ENCODE assay signal across 26 cellular contexts in the genomic region with DNA sequence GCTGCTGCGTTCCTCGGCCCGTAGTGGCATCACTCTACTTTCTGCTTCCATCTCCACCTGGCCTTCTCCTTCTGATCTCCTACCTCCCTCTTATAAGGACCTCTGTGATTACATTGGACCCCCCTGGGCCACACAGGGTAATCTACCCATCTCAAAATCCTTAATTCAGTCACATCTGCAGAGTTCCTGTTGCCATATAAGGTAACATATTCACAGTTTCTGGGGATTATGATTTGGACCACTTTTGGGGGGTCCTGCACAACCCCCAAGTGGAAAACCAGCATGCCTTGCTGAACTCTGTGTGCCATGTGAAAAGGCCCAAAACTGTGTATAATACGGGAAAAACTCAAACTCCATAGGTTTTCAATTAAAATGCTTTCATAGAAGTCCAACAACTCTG. TPM values are rescaled to one million over a fixed set of nuclear protein-coding genes. Genes with fewer than 3 reads are reported as not detected.
A peak's percentile ranks its signal among the peaks of the same experiment; 100 is the strongest.
DNase-seq lines count a peak whose midpoint lies in the region; ATAC-seq and TF ChIP-seq lines count a peak whose summit lies in the region.
"Had no signal": no experiment of that assay in that cellular context is flagged by ENCODE, and none has a peak within 500 bp of the region (broad histone marks: within the 10 kb centered on the region; RNA-seq: fewer than 3 reads in every experiment).

No MANE protein-coding gene starts in this region.

- peaks cover 0 to 7% of the 10 kb centered on the region in 2 donors for H3K4me1 ChIP-seq in uterus
- H3K4me1 ChIP-seq: BE2C had no signal

- CTCF ChIA-PET in activated B cell treated with CpG ODN at 0.5 μM for 24 hours (lab: Charles Lee), result no interaction called here

- no peaks in the 10 kb centered on the region for H3K27me3 ChIP-seq in uterus
- H3K27me3 ChIP-seq: BE2C, BLaER1 had no signal

- intact Hi-C loops in activated B cell treated with CpG ODN at 0.5 μM for 24 hours (cut with micrococcal nuclease), result no loop called here
- intact Hi-C loops in dendritic cell treated with granulocyte-macrophage colony-stimulating factor and Interleukin-4, amounts not matched to agents 40 ng/mL and 50 ng/mL, for 4 days (cut with micrococcal nuclease), result loop anchor here (5.0 kb wide), 1 partner anchor 82 kb away; no protein-coding TSS in a partner anchor
- intact Hi-C loops in uterus (cut with DNase I; ENCODE audit: low total_unique reads), result no loop called here

- no peaks in the 10 kb centered on the region for H3K9me3 ChIP-seq in uterus
- H3K9me3 ChIP-seq: BE2C, BLaER1 had no signal

- H3K4me1 Mint-ChIP-seq in activated B cell treated with CpG ODN at 0.5 μM for 24 hours, result peaks cover 23% of the 10 kb centered on the region
- H3K4me1 Mint-ChIP-seq in dendritic cell treated with granulocyte-macrophage colony-stimulating factor and Interleukin-4, amounts not matched to agents 40 ng/mL and 50 ng/mL, for 4 days (ENCODE audit: low read depth), result peaks cover 55% of the 10 kb centered on the region
- peaks cover 3 to 11% of the 10 kb centered on the region in 2 donors for H3K4me1 Mint-ChIP-seq in effector memory CD8-positive, alpha-beta T cell (ENCODE audit: low read depth in 2 of 2)

- H3K9me3 Mint-ChIP-seq in activated B cell treated with CpG ODN at 0.5 μM for 24 hours, result no peaks in the 10 kb centered on the region
- no peaks in the 10 kb centered on the region for H3K9me3 Mint-ChIP-seq in dendritic cell treated with granulocyte-macrophage colony-stimulating factor and Interleukin-4, amounts not matched to agents 40 ng/mL and 50 ng/mL, for 4 days
- no peaks in the 10 kb centered on the region for H3K9me3 Mint-ChIP-seq in effector memory CD8-positive, alpha-beta T cell
- H3K9me3 Mint-ChIP-seq: CD8-positive, alpha-beta memory T cell had no signal

- no peak for TF ChIP-seq CTCF in activated B cell treated with CpG ODN at 0.5 μM for 24 hours (IDR thresholded peaks at IDR 0.05)
- TF ChIP-seq CTCF in uterus (IDR thresholded peaks at IDR 0.05), result no peak

- no peak overlapping the region for H3K4me3 Mint-ChIP-seq in activated B cell treated with CpG ODN at 0.5 μM for 24 hours
- H3K4me3 Mint-ChIP-seq in dendritic cell treated with granulocyte-macrophage colony-stimulating factor and Interleukin-4, amounts not matched to agents 40 ng/mL and 50 ng/mL, for 4 days, result no peak overlapping the region
- no peak overlapping the region for H3K4me3 Mint-ChIP-seq in effector memory CD8-positive, alpha-beta T cell
- H3K4me3 Mint-ChIP-seq: CD14-positive monocyte; CD4-positive, alpha-beta memory T cell; CD4-positive, CD25-positive, alpha-beta regulatory T cell; CD8-positive, alpha-beta memory T cell had no signal

- no peak overlapping the region for H3K4me3 ChIP-seq in uterus
- H3K4me3 ChIP-seq: BLaER1, GM12878 had no signal

- no peak for DNase-seq in activated B cell treated with CpG ODN at 0.5 μM for 24 hours
- no peak for DNase-seq in uterus
- no peak for DNase-seq in effector memory CD8-positive, alpha-beta T cell
- DNase-seq: 8988T; ACHN; BE2C; C1 segment of cervical spinal cord; CD4-positive, alpha-beta memory T cell; CD4-positive, CD25-positive, alpha-beta regulatory T cell; CD8-positive, alpha-beta memory T cell; COR-L47; DMS 273 treated with DMSO at 0.1 percent for 48 hours; DMS153; DMS53; DMS79; DND-41; EL; GDM1 had no signal

- POLR2A ChIA-PET in activated B cell treated with CpG ODN at 0.5 μM for 24 hours (lab: Charles Lee), result no interaction called here

- H3K36me3 Mint-ChIP-seq in activated B cell treated with CpG ODN at 0.5 μM for 24 hours (ENCODE audit: low read depth), result peaks cover 81% of the 10 kb centered on the region
- peaks cover 48% of the 10 kb centered on the region for H3K36me3 Mint-ChIP-seq in dendritic cell treated with granulocyte-macrophage colony-stimulating factor and Interleukin-4, amounts not matched to agents 40 ng/mL and 50 ng/mL, for 4 days (ENCODE audit: low read depth)
- H3K36me3 Mint-ChIP-seq in effector memory CD8-positive, alpha-beta T cell (ENCODE audit: insufficient read depth), result peaks cover 2% of the 10 kb centered on the region
- H3K36me3 Mint-ChIP-seq: CD4-positive, alpha-beta memory T cell; CD4-positive, CD25-positive, alpha-beta regulatory T cell had no signal

- H3K27ac ChIP-seq in uterus, result peak overlapping the region; percentile 71 to 85
- H3K27ac ChIP-seq: BLaER1 had no signal

- no peaks in the 10 kb centered on the region for H3K36me3 ChIP-seq in uterus
- H3K36me3 ChIP-seq: BE2C, BLaER1 had no signal

- ATAC-seq in activated B cell treated with CpG ODN at 0.5 μM for 24 hours (ENCODE audit: low read depth) (no peak), GM18909 (IDR thresholded peaks at IDR 0.05; ENCODE audit: poor library complexity, unreplicated experiment) (no peak)
- no peak for ATAC-seq in effector memory CD8-positive, alpha-beta T cell (replicated peaks)
- ATAC-seq: GM12878 had no signal

- TF ChIP-seq POLR2A in uterus (IDR thresholded peaks at IDR 0.05), result no peak

- H3K27ac Mint-ChIP-seq in activated B cell treated with CpG ODN at 0.5 μM for 24 hours, result peak overlapping the region; percentile 53
- peak overlapping the region; percentile 6 for H3K27ac Mint-ChIP-seq in dendritic cell treated with granulocyte-macrophage colony-stimulating factor and Interleukin-4, amounts not matched to agents 40 ng/mL and 50 ng/mL, for 4 days
- no peak overlapping the region for H3K27ac Mint-ChIP-seq in effector memory CD8-positive, alpha-beta T cell
- H3K27ac Mint-ChIP-seq: CD14-positive monocyte; CD4-positive, alpha-beta memory T cell had no signal

- no peaks in the 10 kb centered on the region for H3K27me3 Mint-ChIP-seq in activated B cell treated with CpG ODN at 0.5 μM for 24 hours
- no peaks in the 10 kb centered on the region for H3K27me3 Mint-ChIP-seq in dendritic cell treated with granulocyte-macrophage colony-stimulating factor and Interleukin-4, amounts not matched to agents 40 ng/mL and 50 ng/mL, for 4 days
- no peaks in the 10 kb centered on the region for H3K27me3 Mint-ChIP-seq in effector memory CD8-positive, alpha-beta T cell
- H3K27me3 Mint-ChIP-seq: CD4-positive, alpha-beta memory T cell had no signal

RNA-seq across cellular contexts. Expression of gene LY86, which starts 51.1 kb away (rescaled TPM):
- total RNA-seq in activated B cell treated with CpG ODN at 0.5 μM for 24 hours (57.6 and 58.1 TPM in 2 replicates), uterus (1 to 10 TPM in 1 of 4 donors, under 1 TPM in 1, not detected in 2; 0.73 to 4.4 TPM)
- total RNA-seq: A673; CD4-positive, CD25-positive, alpha-beta regulatory T cell; Daoy; G401 had no signal

Comparison
In these comparisons a context has a peak if more than half of its experiments do, and no peak if none do; other contexts are left out.
1. H3K27ac Mint-ChIP-seq: peak in activated B cell treated with CpG ODN at 0.5 μM for 24 hours (single experiment) and dendritic cell treated with granulocyte-macrophage colony-stimulating factor and Interleukin-4, amounts not matched to agents 40 ng/mL and 50 ng/mL, for 4 days (single experiment); none in effector memory CD8-positive, alpha-beta T cell (0 of 2).
2. RNA of gene LY86, which starts 51.1 kb away (total RNA-seq): 57.6 to 58.1 TPM in activated B cell treated with CpG ODN at 0.5 μM for 24 hours; 0.73 to 4.4 TPM in uterus; every median in the first group is over 10 times any median in the second.